23 cellular contexts compared by ENCODE assay signal in genomic region chr2:101431486-101431885, GRCh38. TPM values are rescaled to one million over a fixed set of nuclear protein-coding genes. Genes with fewer than 3 reads are reported as not detected.
"Had no signal": no experiment of that assay in that cellular context is flagged by ENCODE, and none has a peak within 500 bp of the region (broad histone marks: within the 10 kb centered on the region; RNA-seq: fewer than 3 reads in every experiment).

No MANE protein-coding gene starts in this region.

- H3K36me3 ChIP-seq: left ventricle myocardium inferior, lower lobe of right lung, right lobe of liver, tibial artery, upper lobe of right lung, vagina had no signal

- H3K4me3 ChIP-seq: dorsolateral prefrontal cortex, left ventricle myocardium inferior, lower lobe of right lung, psoas muscle, right lobe of liver, tibial artery, upper lobe of right lung, vagina had no signal

- DNase-seq: cortex of kidney; dorsolateral prefrontal cortex; effector CD8-positive, alpha-beta T cell; foreskin keratinocyte; immature natural killer cell; kidney; left cardiac atrium; left ventricle myocardium inferior; lower lobe of right lung; naive thymus-derived CD4-positive, alpha-beta T cell; nephron progenitor cell; psoas muscle; retina; right lobe of liver; stimulated activated CD4-positive, alpha-beta T cell treated with anti-CD3 and anti-CD28 coated beads, Interleukin-4, amount 100 ng/mL, for 1 hour; stimulated activated CD8-positive, alpha-beta memory T cell treated with anti-CD3 and anti-CD28 coated beads, Interleukin-4, amount 100 ng/mL, for 48 hours; stimulated activated naive CD8-positive, alpha-beta T cell treated with anti-CD3 and anti-CD28 coated beads, Interleukin-15, Interleukin-2, amounts not matched to agents 100 U/mL and 50 U/mL, for 24 hours; tibial artery; upper lobe of right lung had no signal

- H3K9me3 ChIP-seq: left ventricle myocardium inferior, lower lobe of right lung, psoas muscle, right lobe of liver, tibial artery, upper lobe of right lung, vagina had no signal

- ATAC-seq: esophagus mucosa; foreskin keratinocyte; lower lobe of right lung; naive thymus-derived CD4-positive, alpha-beta T cell; stimulated activated effector memory CD8-positive, alpha-beta T cell treated with anti-CD3 and anti-CD28 coated beads, Interleukin-12 subunit alpha, Interleukin-12 subunit beta, amount 100 ng/mL, for 72 hours; stimulated activated naive CD8-positive, alpha-beta T cell treated with anti-CD3 and anti-CD28 coated beads, Interleukin-15, Interleukin-2, amounts not matched to agents 100 U/mL and 50 U/mL, for 24 hours; upper lobe of right lung had no signal

- H3K4me1 ChIP-seq: lower lobe of right lung, right lobe of liver, tibial artery, upper lobe of right lung had no signal

- H3K27ac ChIP-seq: dorsolateral prefrontal cortex, foreskin keratinocyte, left ventricle myocardium inferior, lower lobe of right lung, psoas muscle, right lobe of liver, tibial artery, upper lobe of right lung, vagina had no signal

- H3K27me3 ChIP-seq: dorsolateral prefrontal cortex, foreskin keratinocyte, right lobe of liver, tibial artery, upper lobe of right lung, vagina had no signal

RNA-seq across cellular contexts. Expression of gene RFX8, which starts 43.4 kb away (rescaled TPM):
- total RNA-seq: esophagus mucosa, left cardiac atrium, left ventricle myocardium inferior, lower lobe of right lung, right lobe of liver, upper lobe of right lung had no signal
- polyA plus RNA-seq: immature natural killer cell; naive thymus-derived CD4-positive, alpha-beta T cell had no signal

RNA-seq across cellular contexts. Expression of gene CREG2, which starts 44.2 kb away (rescaled TPM):
- total RNA-seq: left cardiac atrium, left ventricle myocardium inferior, lower lobe of right lung, mononuclear cell, upper lobe of right lung had no signal
- polyA plus RNA-seq: immature natural killer cell; naive thymus-derived CD4-positive, alpha-beta T cell had no signal
